In the genomic region with DNA sequence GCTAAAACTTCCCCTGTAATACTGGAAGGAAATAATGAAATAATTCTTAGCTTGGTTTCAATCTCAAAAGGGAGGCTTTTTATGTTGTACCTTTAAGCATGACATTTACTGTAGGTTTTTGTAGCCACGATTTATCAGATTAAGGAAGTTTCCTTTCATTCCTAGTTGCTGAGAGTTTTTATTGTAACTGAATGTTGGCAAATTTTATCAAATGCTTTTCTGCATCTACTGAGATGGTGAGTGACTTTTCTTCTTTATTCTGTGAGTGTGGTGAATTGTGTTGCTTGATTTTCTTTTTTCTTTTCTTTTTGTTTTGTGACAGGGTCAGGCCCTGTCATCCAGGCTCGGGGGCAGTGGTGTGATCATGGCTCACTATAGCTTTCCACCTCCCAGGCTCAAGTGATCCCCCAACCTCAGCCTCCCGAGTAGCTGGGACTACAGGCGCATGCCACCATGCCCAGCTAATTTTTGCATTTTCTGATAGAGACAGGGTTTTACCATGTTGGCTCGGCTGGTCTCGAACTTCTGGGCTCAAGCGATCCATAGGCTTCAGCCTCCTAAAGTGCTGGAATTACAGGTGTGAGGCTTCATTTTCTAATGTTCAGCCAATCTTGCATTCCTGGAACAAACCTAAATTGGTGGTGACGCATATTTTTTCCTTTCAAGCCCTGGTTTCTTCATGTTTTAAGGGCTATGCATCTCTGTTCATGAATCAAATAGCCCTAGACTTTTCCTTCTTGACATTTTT, we compare ENCODE assay signal across 9 cellular contexts. TPM values are rescaled to one million over a fixed set of nuclear protein-coding genes. Genes with fewer than 3 reads are reported as not detected.
DNase-seq lines count a peak whose midpoint lies in the region; ATAC-seq and TF ChIP-seq lines count a peak whose summit lies in the region.
"Had no signal": no experiment of that assay in that cellular context is flagged by ENCODE, and none has a peak within 500 bp of the region (broad histone marks: within the 10 kb centered on the region; RNA-seq: fewer than 3 reads in every experiment).

No MANE protein-coding gene starts in this region.

- H3K27me3 ChIP-seq in HL-60 (ENCODE audit: insufficient read depth, poor library complexity, severe bottlenecking) (no peaks in the 10 kb centered on the region), hepatocyte (no peaks in the 10 kb centered on the region), Karpas-422 (ENCODE audit: low read length) (no peaks in the 10 kb centered on the region)

- no peaks in the 10 kb centered on the region for H4K20me1 ChIP-seq in hepatocyte (ENCODE audit: insufficient read depth, poor library complexity, severe bottlenecking)
- H4K20me1 ChIP-seq in Karpas-422 (ENCODE audit: insufficient read depth, low read depth, low read length), result no peaks in the 10 kb centered on the region

- H3K4me2 ChIP-seq in hepatocyte (peak overlapping the region; percentile 6), Karpas-422 (ENCODE audit: low read depth, low read length, poor library complexity, severe bottlenecking) (no peak overlapping the region)

- no peak overlapping the region for H2AFZ ChIP-seq in hepatocyte
- no peak overlapping the region for H2AFZ ChIP-seq in Karpas-422 (ENCODE audit: low read length)

- DNase-seq in HL-60 (ENCODE audit: low read depth in 1 of 2, low spot score in 1 of 2), result no peak
- no peak for DNase-seq in activated T-helper 2 cell treated with anti-CD3 and anti-CD28 coated beads, Interferon-gamma antibody, Interleukin-2, Interleukin-4, amounts not matched to agents 10 μg/mL and 5 μg/mL and 100 μg/mL, durations not matched to agents 14 hours and 24 hours and 36 hours (ENCODE audit: low spot score)
- no peak for DNase-seq in hepatocyte (ENCODE audit: low spot score)
- DNase-seq in stimulated activated effector memory CD8-positive, alpha-beta T cell treated with anti-CD3 and anti-CD28 coated beads, Interleukin-12 subunit alpha, Interleukin-12 subunit beta, amount 100 ng/mL, for 72 hours (ENCODE audit: low spot score in 2 of 2), result no peak
- no peak for DNase-seq in Karpas-422
- no peak for DNase-seq in C1 segment of cervical spinal cord (lab: John Stamatoyannopoulos, UW)
- DNase-seq: activated effector memory CD4-positive, alpha-beta T cell treated with anti-CD3 and anti-CD28 coated beads, Interleukin-2, amount 50 U/mL, for 16 hours had no signal

- peak overlapping the region; percentile 77 for H3K27ac Mint-ChIP-seq in activated T-helper 2 cell treated with anti-CD3 and anti-CD28 coated beads, Interferon-gamma antibody, Interleukin-2, Interleukin-4, amounts not matched to agents 10 μg/mL and 5 μg/mL and 100 μg/mL, durations not matched to agents 14 hours and 24 hours and 36 hours
- H3K27ac Mint-ChIP-seq in stimulated activated effector memory CD8-positive, alpha-beta T cell treated with anti-CD3 and anti-CD28 coated beads, Interleukin-12 subunit alpha, Interleukin-12 subunit beta, amount 100 ng/mL, for 72 hours, result peak overlapping the region; percentile 14

- H3K36me3 ChIP-seq in hepatocyte (replicated peaks; ENCODE audit: insufficient read depth, low read depth), result no peaks in the 10 kb centered on the region
- no peaks in the 10 kb centered on the region for H3K36me3 ChIP-seq in Karpas-422 (ENCODE audit: insufficient read depth, low read length)

- H3K4me1 ChIP-seq in hepatocyte (ENCODE audit: insufficient read depth) (peaks cover 5% of the 10 kb centered on the region), Karpas-422 (ENCODE audit: low read length) (peaks cover 25% of the 10 kb centered on the region)

- H3K79me2 ChIP-seq in hepatocyte, result no peaks in the 10 kb centered on the region
- H3K79me2 ChIP-seq in Karpas-422 (ENCODE audit: low read length), result no peaks in the 10 kb centered on the region

- H3K27ac ChIP-seq in HL-60 (replicated peaks) (peak overlapping the region; percentile 90), hepatocyte (peak overlapping the region; percentile 73), Karpas-422 (ENCODE audit: low read length) (no peak overlapping the region)

- peak overlapping the region; percentile 47 for H3K4me3 Mint-ChIP-seq in activated T-helper 2 cell treated with anti-CD3 and anti-CD28 coated beads, Interferon-gamma antibody, Interleukin-2, Interleukin-4, amounts not matched to agents 10 μg/mL and 5 μg/mL and 100 μg/mL, durations not matched to agents 14 hours and 24 hours and 36 hours (ENCODE audit: low read depth)
- no peak overlapping the region for H3K4me3 Mint-ChIP-seq in stimulated activated effector memory CD8-positive, alpha-beta T cell treated with anti-CD3 and anti-CD28 coated beads, Interleukin-12 subunit alpha, Interleukin-12 subunit beta, amount 100 ng/mL, for 72 hours

- H3K9me2 ChIP-seq in hepatocyte (replicated peaks; ENCODE audit: insufficient read depth) (no peaks in the 10 kb centered on the region), Karpas-422 (replicated peaks; ENCODE audit: insufficient read depth, low read length) (no peaks in the 10 kb centered on the region)

- no peak overlapping the region for H3K9ac ChIP-seq in Karpas-422 (ENCODE audit: low read length)

- TF ChIP-seq CTCF in HL-60 (IDR thresholded peaks at IDR 0.05; ENCODE audit: insufficient read depth, low read length) (no peak), hepatocyte (IDR thresholded peaks at IDR 0.05; ENCODE audit: poor library complexity) (no peak)

- ATAC-seq in stimulated activated effector memory CD8-positive, alpha-beta T cell treated with anti-CD3 and anti-CD28 coated beads, Interleukin-12 subunit alpha, Interleukin-12 subunit beta, amount 100 ng/mL, for 72 hours, result no peak
- no peak for ATAC-seq in HG02642 (IDR thresholded peaks at IDR 0.05; ENCODE audit: poor library complexity, unreplicated experiment)
- ATAC-seq in HG02870 (IDR thresholded peaks at IDR 0.05; ENCODE audit: unreplicated experiment), result no peak

- H3K9me3 ChIP-seq in hepatocyte (ENCODE audit: low read depth) (no peaks in the 10 kb centered on the region), Karpas-422 (ENCODE audit: low read length) (no peaks in the 10 kb centered on the region)

- peaks cover 37% of the 10 kb centered on the region for H3K4me1 Mint-ChIP-seq in activated T-helper 2 cell treated with anti-CD3 and anti-CD28 coated beads, Interferon-gamma antibody, Interleukin-2, Interleukin-4, amounts not matched to agents 10 μg/mL and 5 μg/mL and 100 μg/mL, durations not matched to agents 14 hours and 24 hours and 36 hours (ENCODE audit: low read depth)
- peaks cover 11% of the 10 kb centered on the region for H3K4me1 Mint-ChIP-seq in stimulated activated effector memory CD8-positive, alpha-beta T cell treated with anti-CD3 and anti-CD28 coated beads, Interleukin-12 subunit alpha, Interleukin-12 subunit beta, amount 100 ng/mL, for 72 hours

- H3K9me3 Mint-ChIP-seq in activated T-helper 2 cell treated with anti-CD3 and anti-CD28 coated beads, Interferon-gamma antibody, Interleukin-2, Interleukin-4, amounts not matched to agents 10 μg/mL and 5 μg/mL and 100 μg/mL, durations not matched to agents 14 hours and 24 hours and 36 hours, result no peaks in the 10 kb centered on the region
- H3K9me3 Mint-ChIP-seq in stimulated activated effector memory CD8-positive, alpha-beta T cell treated with anti-CD3 and anti-CD28 coated beads, Interleukin-12 subunit alpha, Interleukin-12 subunit beta, amount 100 ng/mL, for 72 hours, result no peaks in the 10 kb centered on the region

- H3K27me3 Mint-ChIP-seq in activated T-helper 2 cell treated with anti-CD3 and anti-CD28 coated beads, Interferon-gamma antibody, Interleukin-2, Interleukin-4, amounts not matched to agents 10 μg/mL and 5 μg/mL and 100 μg/mL, durations not matched to agents 14 hours and 24 hours and 36 hours (ENCODE audit: low read depth), result peaks cover 1% of the 10 kb centered on the region

- H3K4me3 ChIP-seq in HL-60 (replicated peaks; ENCODE audit: insufficient read depth, low read length) (no peak overlapping the region), hepatocyte (no peak overlapping the region), Karpas-422 (ENCODE audit: low read length) (no peak overlapping the region)

- intact Hi-C loops in activated T-helper 2 cell treated with anti-CD3 and anti-CD28 coated beads, Interferon-gamma antibody, Interleukin-2, Interleukin-4, amounts not matched to agents 10 μg/mL and 5 μg/mL and 100 μg/mL, durations not matched to agents 14 hours and 24 hours and 36 hours (cut with micrococcal nuclease), result loop anchor here (1.0 kb wide), 1 partner anchor 9 kb away; no protein-coding TSS in a partner anchor

- H3K36me3 Mint-ChIP-seq in activated T-helper 2 cell treated with anti-CD3 and anti-CD28 coated beads, Interferon-gamma antibody, Interleukin-2, Interleukin-4, amounts not matched to agents 10 μg/mL and 5 μg/mL and 100 μg/mL, durations not matched to agents 14 hours and 24 hours and 36 hours (ENCODE audit: low read depth), result no peaks in the 10 kb centered on the region
- no peaks in the 10 kb centered on the region for H3K36me3 Mint-ChIP-seq in stimulated activated effector memory CD8-positive, alpha-beta T cell treated with anti-CD3 and anti-CD28 coated beads, Interleukin-12 subunit alpha, Interleukin-12 subunit beta, amount 100 ng/mL, for 72 hours

- WGBS in hepatocyte (ENCODE audit: low lambda C conversion rate, missing lambda C conversion rate), result 73% methylated on average over 8 of the region's 8 CpGs

RNA-seq across cellular contexts. Expression of a gene that starts 26.2 kb away (rescaled TPM):
- 0.32 and 0.64 TPM in 2 replicates for total RNA-seq in activated T-helper 2 cell treated with anti-CD3 and anti-CD28 coated beads, Interferon-gamma antibody, Interleukin-2, Interleukin-4, amounts not matched to agents 10 μg/mL and 5 μg/mL and 100 μg/mL, durations not matched to agents 14 hours and 24 hours and 36 hours
- total RNA-seq in hepatocyte, result 6.1 and 9.7 TPM in 2 replicates
- 6.9 and 10.8 TPM in 2 replicates for polyA plus RNA-seq in hepatocyte
- total RNA-seq in Karpas-422 (2014; rRNA removed; shearing (Covaris generic); ENCODE audit: low replicate concordance), result 0.14 and 0.26 TPM in 2 replicates

RNA-seq across cellular contexts. Expression of a gene that starts 37.4 kb away (rescaled TPM):
- 0.05 TPM in 1 of 2 replicates, not detected in the other for total RNA-seq in activated T-helper 2 cell treated with anti-CD3 and anti-CD28 coated beads, Interferon-gamma antibody, Interleukin-2, Interleukin-4, amounts not matched to agents 10 μg/mL and 5 μg/mL and 100 μg/mL, durations not matched to agents 14 hours and 24 hours and 36 hours
- 5.8 and 9.8 TPM in 2 replicates for total RNA-seq in hepatocyte
- 47.4 and 56.5 TPM in 2 replicates for polyA plus RNA-seq in hepatocyte
- total RNA-seq in Karpas-422 (2014; rRNA removed; shearing (Covaris generic); ENCODE audit: low replicate concordance), result not detected in 2 replicates
